In genomic region chr13:98233127-98233526, GRCh38 we compare ENCODE assay signal across 2 cellular contexts.
TF ChIP-seq lines count a peak whose summit lies in the region.

No MANE protein-coding gene starts in this region.

TF ChIP-seq in WTC11, 78 proteins besides CTCF, POLR2A, EP300 and RAD21:
- TF ChIP-seq ZNF281 (CRISPR knock-in tag; IDR thresholded peaks at IDR 0.05) (no peak), ZNF121 (CRISPR knock-in tag; IDR thresholded peaks at IDR 0.05) (no peak), MYBL2 (CRISPR knock-in tag; IDR thresholded peaks at IDR 0.05) (no peak), PREB (CRISPR knock-in tag; IDR thresholded peaks at IDR 0.05; ENCODE audit: borderline replicate concordance) (no peak), ZNF423 (CRISPR knock-in tag; IDR thresholded peaks at IDR 0.05) (no peak), PRRX2 (CRISPR knock-in tag; IDR thresholded peaks at IDR 0.05) (no peak), IRF2 (CRISPR knock-in tag; IDR thresholded peaks at IDR 0.05; ENCODE audit: borderline replicate concordance, low read depth) (no peak)
- TF ChIP-seq, protein P1, sequence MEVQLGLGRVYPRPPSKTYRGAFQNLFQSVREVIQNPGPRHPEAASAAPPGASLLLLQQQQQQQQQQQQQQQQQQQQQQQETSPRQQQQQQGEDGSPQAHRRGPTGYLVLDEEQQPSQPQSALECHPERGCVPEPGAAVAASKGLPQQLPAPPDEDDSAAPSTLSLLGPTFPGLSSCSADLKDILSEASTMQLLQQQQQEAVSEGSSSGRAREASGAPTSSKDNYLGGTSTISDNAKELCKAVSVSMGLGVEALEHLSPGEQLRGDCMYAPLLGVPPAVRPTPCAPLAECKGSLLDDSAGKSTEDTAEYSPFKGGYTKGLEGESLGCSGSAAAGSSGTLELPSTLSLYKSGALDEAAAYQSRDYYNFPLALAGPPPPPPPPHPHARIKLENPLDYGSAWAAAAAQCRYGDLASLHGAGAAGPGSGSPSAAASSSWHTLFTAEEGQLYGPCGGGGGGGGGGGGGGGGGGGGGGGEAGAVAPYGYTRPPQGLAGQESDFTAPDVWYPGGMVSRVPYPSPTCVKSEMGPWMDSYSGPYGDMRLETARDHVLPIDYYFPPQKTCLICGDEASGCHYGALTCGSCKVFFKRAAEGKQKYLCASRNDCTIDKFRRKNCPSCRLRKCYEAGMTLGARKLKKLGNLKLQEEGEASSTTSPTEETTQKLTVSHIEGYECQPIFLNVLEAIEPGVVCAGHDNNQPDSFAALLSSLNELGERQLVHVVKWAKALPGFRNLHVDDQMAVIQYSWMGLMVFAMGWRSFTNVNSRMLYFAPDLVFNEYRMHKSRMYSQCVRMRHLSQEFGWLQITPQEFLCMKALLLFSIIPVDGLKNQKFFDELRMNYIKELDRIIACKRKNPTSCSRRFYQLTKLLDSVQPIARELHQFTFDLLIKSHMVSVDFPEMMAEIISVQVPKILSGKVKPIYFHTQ (CRISPR knock-in tag; IDR thresholded peaks at IDR 0.05) = no peak
- TF ChIP-seq, protein P2, sequence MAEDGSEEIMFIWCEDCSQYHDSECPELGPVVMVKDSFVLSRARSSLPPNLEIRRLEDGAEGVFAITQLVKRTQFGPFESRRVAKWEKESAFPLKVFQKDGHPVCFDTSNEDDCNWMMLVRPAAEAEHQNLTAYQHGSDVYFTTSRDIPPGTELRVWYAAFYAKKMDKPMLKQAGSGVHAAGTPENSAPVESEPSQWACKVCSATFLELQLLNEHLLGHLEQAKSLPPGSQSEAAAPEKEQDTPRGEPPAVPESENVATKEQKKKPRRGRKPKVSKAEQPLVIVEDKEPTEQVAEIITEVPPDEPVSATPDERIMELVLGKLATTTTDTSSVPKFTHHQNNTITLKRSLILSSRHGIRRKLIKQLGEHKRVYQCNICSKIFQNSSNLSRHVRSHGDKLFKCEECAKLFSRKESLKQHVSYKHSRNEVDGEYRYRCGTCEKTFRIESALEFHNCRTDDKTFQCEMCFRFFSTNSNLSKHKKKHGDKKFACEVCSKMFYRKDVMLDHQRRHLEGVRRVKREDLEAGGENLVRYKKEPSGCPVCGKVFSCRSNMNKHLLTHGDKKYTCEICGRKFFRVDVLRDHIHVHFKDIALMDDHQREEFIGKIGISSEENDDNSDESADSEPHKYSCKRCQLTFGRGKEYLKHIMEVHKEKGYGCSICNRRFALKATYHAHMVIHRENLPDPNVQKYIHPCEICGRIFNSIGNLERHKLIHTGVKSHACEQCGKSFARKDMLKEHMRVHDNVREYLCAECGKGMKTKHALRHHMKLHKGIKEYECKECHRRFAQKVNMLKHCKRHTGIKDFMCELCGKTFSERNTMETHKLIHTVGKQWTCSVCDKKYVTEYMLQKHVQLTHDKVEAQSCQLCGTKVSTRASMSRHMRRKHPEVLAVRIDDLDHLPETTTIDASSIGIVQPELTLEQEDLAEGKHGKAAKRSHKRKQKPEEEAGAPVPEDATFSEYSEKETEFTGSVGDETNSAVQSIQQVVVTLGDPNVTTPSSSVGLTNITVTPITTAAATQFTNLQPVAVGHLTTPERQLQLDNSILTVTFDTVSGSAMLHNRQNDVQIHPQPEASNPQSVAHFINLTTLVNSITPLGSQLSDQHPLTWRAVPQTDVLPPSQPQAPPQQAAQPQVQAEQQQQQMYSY (CRISPR knock-in tag; IDR thresholded peaks at IDR 0.05) = no peak

TF ChIP-seq in HepG2, 621 proteins besides CTCF, POLR2A, EP300 and RAD21 (continued from another document):
- TF ChIP-seq, protein P3, sequence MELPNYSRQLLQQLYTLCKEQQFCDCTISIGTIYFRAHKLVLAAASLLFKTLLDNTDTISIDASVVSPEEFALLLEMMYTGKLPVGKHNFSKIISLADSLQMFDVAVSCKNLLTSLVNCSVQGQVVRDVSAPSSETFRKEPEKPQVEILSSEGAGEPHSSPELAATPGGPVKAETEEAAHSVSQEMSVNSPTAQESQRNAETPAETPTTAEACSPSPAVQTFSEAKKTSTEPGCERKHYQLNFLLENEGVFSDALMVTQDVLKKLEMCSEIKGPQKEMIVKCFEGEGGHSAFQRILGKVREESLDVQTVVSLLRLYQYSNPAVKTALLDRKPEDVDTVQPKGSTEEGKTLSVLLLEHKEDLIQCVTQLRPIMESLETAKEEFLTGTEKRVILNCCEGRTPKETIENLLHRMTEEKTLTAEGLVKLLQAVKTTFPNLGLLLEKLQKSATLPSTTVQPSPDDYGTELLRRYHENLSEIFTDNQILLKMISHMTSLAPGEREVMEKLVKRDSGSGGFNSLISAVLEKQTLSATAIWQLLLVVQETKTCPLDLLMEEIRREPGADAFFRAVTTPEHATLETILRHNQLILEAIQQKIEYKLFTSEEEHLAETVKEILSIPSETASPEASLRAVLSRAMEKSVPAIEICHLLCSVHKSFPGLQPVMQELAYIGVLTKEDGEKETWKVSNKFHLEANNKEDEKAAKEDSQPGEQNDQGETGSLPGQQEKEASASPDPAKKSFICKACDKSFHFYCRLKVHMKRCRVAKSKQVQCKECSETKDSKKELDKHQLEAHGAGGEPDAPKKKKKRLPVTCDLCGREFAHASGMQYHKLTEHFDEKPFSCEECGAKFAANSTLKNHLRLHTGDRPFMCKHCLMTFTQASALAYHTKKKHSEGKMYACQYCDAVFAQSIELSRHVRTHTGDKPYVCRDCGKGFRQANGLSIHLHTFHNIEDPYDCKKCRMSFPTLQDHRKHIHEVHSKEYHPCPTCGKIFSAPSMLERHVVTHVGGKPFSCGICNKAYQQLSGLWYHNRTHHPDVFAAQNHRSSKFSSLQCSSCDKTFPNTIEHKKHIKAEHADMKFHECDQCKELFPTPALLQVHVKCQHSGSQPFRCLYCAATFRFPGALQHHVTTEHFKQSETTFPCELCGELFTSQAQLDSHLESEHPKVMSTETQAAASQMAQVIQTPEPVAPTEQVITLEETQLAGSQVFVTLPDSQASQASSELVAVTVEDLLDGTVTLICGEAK (IDR thresholded peaks at IDR 0.05) = no peak
- TF ChIP-seq, protein P3 (CRISPR knock-in tag; IDR thresholded peaks at IDR 0.05) = no peak
- TF ChIP-seq TEAD2 (CRISPR knock-in tag; IDR thresholded peaks at IDR 0.05) (no peak), KDM6A (CRISPR knock-in tag; IDR thresholded peaks at IDR 0.05; ENCODE audit: low read depth) (no peak), ZHX1 (CRISPR knock-in tag; IDR thresholded peaks at IDR 0.05; ENCODE audit: low read depth) (no peak), RNF219 (CRISPR knock-in tag; IDR thresholded peaks at IDR 0.05) (no peak), PRDM4 (CRISPR knock-in tag; IDR thresholded peaks at IDR 0.05; ENCODE audit: borderline replicate concordance) (no peak), ZNF253 (CRISPR knock-in tag; IDR thresholded peaks at IDR 0.05; ENCODE audit: borderline replicate concordance) (no peak), REL (CRISPR knock-in tag; conservative IDR thresholded peaks at IDR 0.05) (no peak)
